32 cellular contexts compared by ENCODE assay signal in the genomic region with DNA sequence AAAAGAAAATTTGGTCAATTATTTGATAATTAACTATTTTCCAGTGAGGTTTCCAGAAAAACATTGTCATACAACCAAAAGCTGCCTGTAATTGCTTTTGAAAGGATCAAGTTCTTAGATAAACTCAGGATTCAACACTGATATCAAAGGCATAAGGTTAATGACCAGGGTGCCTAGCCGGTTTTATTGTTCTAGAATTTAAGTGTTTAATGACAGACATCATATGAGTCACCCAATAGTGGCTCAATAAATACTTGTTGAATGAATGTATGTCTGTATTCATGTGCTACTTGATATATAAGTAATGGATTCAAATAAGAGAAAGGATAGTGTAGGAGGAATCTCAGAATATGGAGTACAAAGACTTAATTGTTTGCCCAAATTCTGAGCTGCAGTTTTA.
DNase-seq lines count a peak whose midpoint lies in the region; ATAC-seq and TF ChIP-seq lines count a peak whose summit lies in the region.
"Had no signal": no experiment of that assay in that cellular context is flagged by ENCODE, and none has a peak within 500 bp of the region (broad histone marks: within the 10 kb centered on the region; RNA-seq: fewer than 3 reads in every experiment).

No MANE protein-coding gene starts in this region.

- H3K9ac ChIP-seq in colonic mucosa (ENCODE audit: low read depth in 2 of 2, low read length in 2 of 2), result no peak overlapping the region

- no peaks in the 10 kb centered on the region for H3K9me3 ChIP-seq in colonic mucosa
- H3K9me3 ChIP-seq: psoas muscle, thyroid gland, vagina had no signal

- H3K4me1 Mint-ChIP-seq in WTC11, result peaks cover 42% of the 10 kb centered on the region
- H3K4me1 Mint-ChIP-seq: activated CD4-positive, alpha-beta T cell treated with anti-CD3 and anti-CD28 coated beads for 36 hours; CD4-positive, CD25-positive, alpha-beta regulatory T cell; stimulated activated naive CD8-positive, alpha-beta T cell treated with anti-CD3 and anti-CD28 coated beads, Interleukin-15, amount 100 ng/mL, for 72 hours had no signal

- intact Hi-C loops in colonic mucosa (cut with DNase I), result no loop called here

- no peaks in the 10 kb centered on the region for H3K27me3 Mint-ChIP-seq in WTC11 (ENCODE audit: low read depth)
- H3K27me3 Mint-ChIP-seq: activated CD4-positive, alpha-beta T cell treated with anti-CD3 and anti-CD28 coated beads for 36 hours; activated naive CD8-positive, alpha-beta T cell; CD4-positive, CD25-positive, alpha-beta regulatory T cell; naive thymus-derived CD4-positive, alpha-beta T cell; stimulated activated naive CD8-positive, alpha-beta T cell treated with anti-CD3 and anti-CD28 coated beads, Interleukin-15, amount 100 ng/mL, for 72 hours had no signal

- no peak for TF ChIP-seq CTCF in foreskin keratinocyte (conservative IDR thresholded peaks at IDR 0.05)
- no peak for TF ChIP-seq CTCF in colonic mucosa (IDR thresholded peaks at IDR 0.05)
- TF ChIP-seq CTCF in WTC11 (IDR thresholded peaks at IDR 0.05), result no peak

- H3K9me3 Mint-ChIP-seq in WTC11, result no peaks in the 10 kb centered on the region
- H3K9me3 Mint-ChIP-seq: CD4-positive, CD25-positive, alpha-beta regulatory T cell; naive thymus-derived CD4-positive, alpha-beta T cell; stimulated activated naive CD8-positive, alpha-beta T cell treated with anti-CD3 and anti-CD28 coated beads, Interleukin-15, amount 100 ng/mL, for 72 hours had no signal

- H3K27me3 ChIP-seq in foreskin keratinocyte, result no peaks in the 10 kb centered on the region
- no peaks in the 10 kb centered on the region for H3K27me3 ChIP-seq in colonic mucosa
- H3K27me3 ChIP-seq: cardiac muscle cell, thyroid gland, vagina had no signal

- ATAC-seq in foreskin keratinocyte (peak; percentile 81), HG02852 (IDR thresholded peaks at IDR 0.05; ENCODE audit: unreplicated experiment) (no peak), WTC11 (no peak)
- ATAC-seq: activated CD4-positive, alpha-beta T cell treated with anti-CD3 and anti-CD28 coated beads for 36 hours; activated CD8-positive, alpha-beta T cell treated with anti-CD3 and anti-CD28 coated beads, Interleukin-2, amount 10 ng/mL, durations not matched to agents 7 days and 5 days; K562; naive thymus-derived CD4-positive, alpha-beta T cell; psoas muscle; stimulated activated naive CD8-positive, alpha-beta T cell treated with anti-CD3 and anti-CD28 coated beads, Interleukin-15, amount 100 ng/mL, for 72 hours had no signal

- H3K27ac Mint-ChIP-seq in WTC11, result no peak overlapping the region
- H3K27ac Mint-ChIP-seq: activated CD4-positive, alpha-beta T cell treated with anti-CD3 and anti-CD28 coated beads for 36 hours; activated CD8-positive, alpha-beta T cell treated with anti-CD3 and anti-CD28 coated beads, Interleukin-2, amount 10 ng/mL, durations not matched to agents 7 days and 5 days; activated naive CD8-positive, alpha-beta T cell; CD4-positive, CD25-positive, alpha-beta regulatory T cell had no signal

- no peaks in the 10 kb centered on the region for H3K36me3 ChIP-seq in colonic mucosa
- H3K36me3 ChIP-seq: cardiac muscle cell, thyroid gland, vagina had no signal

- POLR2A ChIA-PET in WTC11 (lab: Charles Lee), result no interaction called here

- no peak overlapping the region for H3K4me3 ChIP-seq in colonic mucosa
- H3K4me3 ChIP-seq: cardiac muscle cell, K562, psoas muscle, SK-N-MC, thyroid gland, vagina had no signal

- DNase-seq in DMS153 treated with DMSO at 0.1 percent for 48 hours (lab: John Stamatoyannopoulos, UW; ENCODE audit: unreplicated experiment), result peak; percentile 3
- no peak for DNase-seq in DMS153 (lab: John Stamatoyannopoulos, UW)
- peak; percentile 21 for DNase-seq in HT1080 (ENCODE audit: low read depth)
- peak; percentile 11 for DNase-seq in NCI-H774 (lab: John Stamatoyannopoulos, UW)
- DNase-seq in foreskin keratinocyte, result peak in 1 of 2 donors; percentile 54
- DNase-seq in colonic mucosa, result no peak
- DNase-seq in WTC11 (ENCODE audit: low spot score), result no peak
- DNase-seq: activated CD4-positive, alpha-beta T cell treated with anti-CD3 and anti-CD28 coated beads for 36 hours; activated CD8-positive, alpha-beta T cell treated with anti-CD3 and anti-CD28 coated beads, Interleukin-2, amount 10 ng/mL, durations not matched to agents 7 days and 5 days; activated effector memory CD4-positive, alpha-beta T cell treated with Interleukin-2 at 50 U/mL for 16 hours; anterior cingulate cortex; CD4-positive, CD25-positive, alpha-beta regulatory T cell; cortex of kidney; islet precursor cell; midbrain; MM.1S; naive thymus-derived CD4-positive, alpha-beta T cell; NCI-H1694; NCI-H2227 treated with DMSO at 0.1 percent for 48 hours; NCI-H526 treated with DMSO at 0.1 percent for 48 hours; psoas muscle; RPMI8226; stimulated activated naive CD8-positive, alpha-beta T cell treated with anti-CD3 and anti-CD28 coated beads, Interleukin-15, amount 100 ng/mL, for 72 hours; T-helper 2 cell; thyroid gland had no signal

- H3K36me3 Mint-ChIP-seq in WTC11, result no peaks in the 10 kb centered on the region

- CTCF ChIA-PET in WTC11 (lab: Charles Lee), result no interaction called here

- H3K4me3 Mint-ChIP-seq in WTC11, result no peak overlapping the region
- H3K4me3 Mint-ChIP-seq: activated CD4-positive, alpha-beta T cell treated with anti-CD3 and anti-CD28 coated beads for 36 hours; activated CD8-positive, alpha-beta T cell treated with anti-CD3 and anti-CD28 coated beads, Interleukin-2, amount 10 ng/mL, durations not matched to agents 7 days and 5 days; activated naive CD8-positive, alpha-beta T cell; CD4-positive, CD25-positive, alpha-beta regulatory T cell; naive thymus-derived CD4-positive, alpha-beta T cell; stimulated activated naive CD8-positive, alpha-beta T cell treated with anti-CD3 and anti-CD28 coated beads, Interleukin-15, amount 100 ng/mL, for 72 hours had no signal

- H3K27ac ChIP-seq in foreskin keratinocyte (no peak overlapping the region), colonic mucosa (no peak overlapping the region)
- H3K27ac ChIP-seq: 22Rv1, cardiac muscle cell, psoas muscle, SK-N-MC, thyroid gland, vagina had no signal

- H3K4me1 ChIP-seq in foreskin keratinocyte (peaks cover 8% of the 10 kb centered on the region), colonic mucosa (no peaks in the 10 kb centered on the region)
- H3K4me1 ChIP-seq: psoas muscle, thyroid gland, vagina had no signal

TF ChIP-seq in WTC11, 78 proteins besides CTCF, POLR2A, EP300 and RAD21:
- TF ChIP-seq FOXK1 (CRISPR knock-in tag; IDR thresholded peaks at IDR 0.05), result no peak
- TF ChIP-seq ZNF263 (CRISPR knock-in tag; IDR thresholded peaks at IDR 0.05; ENCODE audit: low read depth), result no peak
- TF ChIP-seq, protein P1, sequence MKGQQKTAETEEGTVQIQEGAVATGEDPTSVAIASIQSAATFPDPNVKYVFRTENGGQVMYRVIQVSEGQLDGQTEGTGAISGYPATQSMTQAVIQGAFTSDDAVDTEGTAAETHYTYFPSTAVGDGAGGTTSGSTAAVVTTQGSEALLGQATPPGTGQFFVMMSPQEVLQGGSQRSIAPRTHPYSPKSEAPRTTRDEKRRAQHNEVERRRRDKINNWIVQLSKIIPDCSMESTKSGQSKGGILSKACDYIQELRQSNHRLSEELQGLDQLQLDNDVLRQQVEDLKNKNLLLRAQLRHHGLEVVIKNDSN (CRISPR knock-in tag; IDR thresholded peaks at IDR 0.05), result no peak

Comparison
In these comparisons a context has a peak if more than half of its experiments do, and no peak if none do; other contexts are left out.
1. DNase-seq: peak in DMS153 treated with DMSO at 0.1 percent for 48 hours (single experiment), HT1080 (single experiment) and NCI-H774 (single experiment); none in DMS153 (single experiment), colonic mucosa (single experiment) and WTC11 (single experiment).